ENCODE assay signal across 8 cellular contexts in the genomic region with DNA sequence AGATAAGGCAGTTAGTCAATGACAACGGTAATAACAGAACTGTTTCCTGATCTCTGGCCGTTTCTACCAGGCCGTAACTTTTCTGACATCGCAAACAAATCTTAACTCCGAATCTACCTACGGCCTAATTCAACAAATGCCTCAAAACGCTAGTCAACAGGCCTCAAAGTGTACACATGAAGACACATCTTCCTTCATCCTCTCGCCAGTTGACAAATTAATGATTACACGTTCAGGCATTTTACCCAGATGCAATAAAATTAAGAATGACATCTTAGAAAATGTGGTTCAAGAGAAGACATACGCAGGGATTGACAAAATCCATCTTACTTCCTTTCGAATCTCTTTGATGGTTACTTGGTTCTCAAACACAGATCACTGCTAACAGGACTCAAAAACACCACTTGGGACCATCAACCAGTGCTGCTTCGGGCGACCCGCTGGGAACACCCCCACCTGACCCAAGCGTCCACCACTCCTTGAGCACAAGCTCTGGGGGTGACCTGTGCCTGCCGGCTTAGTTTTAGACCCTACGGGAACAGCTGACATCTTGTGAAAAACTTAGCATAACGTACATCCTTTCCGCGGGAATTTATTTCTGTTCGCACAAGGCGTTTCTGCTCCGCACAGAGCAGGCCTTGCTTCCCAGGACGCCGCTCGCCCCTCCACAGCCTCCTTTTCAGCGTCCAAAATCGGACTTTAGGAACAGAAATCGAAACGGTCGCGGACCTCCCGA. TPM values are rescaled to one million over a fixed set of nuclear protein-coding genes. Genes with fewer than 3 reads are reported as not detected.
A peak's percentile ranks its signal among the peaks of the same experiment; 100 is the strongest.
DNase-seq lines count a peak whose midpoint lies in the region; ATAC-seq and TF ChIP-seq lines count a peak whose summit lies in the region.

No MANE protein-coding gene starts in this region.

- H3K36me3 ChIP-seq in WERI-Rb-1 (peaks cover 3% of the 10 kb centered on the region; the same call in 1 of the 2 replicates), colonic mucosa (no peaks in the 10 kb centered on the region)

- no peaks in the 10 kb centered on the region for H3K27me3 ChIP-seq in WERI-Rb-1 (ENCODE audit: insufficient read depth, low read depth, severe bottlenecking)
- H3K27me3 ChIP-seq in colonic mucosa = no peaks in the 10 kb centered on the region

- intact Hi-C loops in colonic mucosa (cut with DNase I) = no loop called here

- H3K27ac ChIP-seq in WERI-Rb-1 = peak overlapping the region; percentile 33; the same call in 1 of the 2 replicates
- H3K27ac ChIP-seq in colonic mucosa = peak overlapping the region; percentile 92

- H3K4me3 ChIP-seq in WERI-Rb-1 (ENCODE audit: low read depth, low read length) (peak overlapping the region; percentile 71), colonic mucosa (peak overlapping the region; percentile 58)

- H3K9me3 ChIP-seq in WERI-Rb-1 (ENCODE audit: severe bottlenecking) (no peaks in the 10 kb centered on the region), colonic mucosa (no peaks in the 10 kb centered on the region)

- H3K9ac ChIP-seq in colonic mucosa (ENCODE audit: low read depth in 2 of 2, low read length in 2 of 2) = peak overlapping the region; percentile 68 to 86

- ATAC-seq in left lobe of liver (peak; percentile 6), HG03469 (IDR thresholded peaks at IDR 0.05; ENCODE audit: unreplicated experiment) (no peak)

- TF ChIP-seq CTCF in WERI-Rb-1 (IDR thresholded peaks at IDR 0.05; ENCODE audit: low read depth, low read length) (no peak), colonic mucosa (IDR thresholded peaks at IDR 0.05) (no peak)

- H3K4me1 ChIP-seq in colonic mucosa = peaks cover 3% of the 10 kb centered on the region

- DNase-seq in stimulated activated CD4-positive, alpha-beta T cell treated with anti-CD3 and anti-CD28 coated beads, Interleukin-15, amount 100 ng/mL, for 24 hours = peak; percentile 43
- DNase-seq in stimulated activated CD4-positive, alpha-beta T cell treated with anti-CD3 and anti-CD28 coated beads, Interleukin-4, amount 100 ng/mL, for 1 hour = no peak
- DNase-seq in HS-5 (ENCODE audit: low read depth) = peak; percentile 36
- DNase-seq in WERI-Rb-1 = peak; percentile 23
- DNase-seq in colonic mucosa = peak; percentile 51
- DNase-seq in left lobe of liver (ENCODE audit: low spot score) = peak; percentile 54
- peak; percentile 12 to 16 (median 15) for DNase-seq in stimulated activated CD4-positive, alpha-beta T cell treated with anti-CD3 and anti-CD28 coated beads, TNF-alpha, amount 100 ng/mL, for 24 hours (ENCODE audit: low read depth in 3 of 3)

RNA-seq across cellular contexts. Expression of a gene that starts 1.3 kb away (rescaled TPM):
- total RNA-seq in colonic mucosa = 10 to 100 TPM; 19.4 to 30.8 TPM
- total RNA-seq in left lobe of liver = 14.0 TPM
